ENCODE assay signal across 16 cellular contexts in genomic region chr19:33686687-33687541, GRCh38.
DNase-seq lines count a peak whose midpoint lies in the region; ATAC-seq and TF ChIP-seq lines count a peak whose summit lies in the region.
"Had no signal": no experiment of that assay in that cellular context is flagged by ENCODE, and none has a peak within 500 bp of the region (broad histone marks: within the 10 kb centered on the region; RNA-seq: fewer than 3 reads in every experiment).

No MANE protein-coding gene starts in this region.

- no peaks in the 10 kb centered on the region for H3K9me3 ChIP-seq in WERI-Rb-1 (ENCODE audit: severe bottlenecking)
- H3K9me3 ChIP-seq in upper lobe of right lung, result no peaks in the 10 kb centered on the region

- no peak for TF ChIP-seq CTCF in WERI-Rb-1 (IDR thresholded peaks at IDR 0.05; ENCODE audit: low read depth, low read length)
- TF ChIP-seq CTCF in upper lobe of right lung (IDR thresholded peaks at IDR 0.05), result no peak

- H3K36me3 ChIP-seq in WERI-Rb-1 (peaks cover 3% of the 10 kb centered on the region), upper lobe of right lung (no peaks in the 10 kb centered on the region)

- peak; percentile 50 for DNase-seq in Right ventricle myocardium inferior (ENCODE audit: missing footprints)
- no peak for DNase-seq in left ventricle myocardium superior
- DNase-seq in WERI-Rb-1, result peak; percentile 40
- DNase-seq in mesenteric fat pad (ENCODE audit: low spot score), result peak; percentile 78
- peak; percentile 54 for DNase-seq in upper lobe of right lung
- DNase-seq in GM19238 (ENCODE audit: insufficient read length, low spot score), result no peak
- DNase-seq: CD4-positive, alpha-beta memory T cell; DMS79 treated with DMSO at 0.1 percent for 48 hours; GF-D8; NCI-H1092 treated with DMSO at 0.1 percent for 48 hours; NCI-H1694 treated with DMSO at 0.1 percent for 48 hours; NCI-H446 treated with DMSO at 0.1 percent for 48 hours; SIG-M5 had no signal

- intact Hi-C loops in Right ventricle myocardium inferior (cut with DNase I) (no loop called here), left ventricle myocardium superior (cut with micrococcal nuclease) (no loop called here), upper lobe of right lung (cut with DNase I) (no loop called here)

- H3K27ac ChIP-seq in WERI-Rb-1, result peak overlapping the region; percentile 96
- no peak overlapping the region for H3K27ac ChIP-seq in upper lobe of right lung
- H3K27ac ChIP-seq: KMS-11 had no signal

- no peaks in the 10 kb centered on the region for H3K4me1 ChIP-seq in upper lobe of right lung

- H3K4me3 ChIP-seq in WERI-Rb-1 (ENCODE audit: low read depth, low read length) (no peak overlapping the region), upper lobe of right lung (no peak overlapping the region)
- H3K4me3 ChIP-seq: GM23338 had no signal

- H3K27me3 ChIP-seq in WERI-Rb-1 (ENCODE audit: insufficient read depth, low read depth, severe bottlenecking) (no peaks in the 10 kb centered on the region), upper lobe of right lung (peaks cover 40% of the 10 kb centered on the region)

- no peak for ATAC-seq in Right ventricle myocardium inferior
- no peak for ATAC-seq in left ventricle myocardium superior
- ATAC-seq in upper lobe of right lung, result no peak
- ATAC-seq in HG02981 (IDR thresholded peaks at IDR 0.05; ENCODE audit: unreplicated experiment), result no peak
- ATAC-seq: GM23338 had no signal

Comparison
In these comparisons a context has a peak if more than half of its experiments do, and no peak if none do; other contexts are left out.
1. DNase-seq: peak in Right ventricle myocardium inferior (single experiment), WERI-Rb-1 (single experiment), mesenteric fat pad (single experiment) and upper lobe of right lung (single experiment); none in left ventricle myocardium superior (single experiment) and GM19238 (single experiment).